In genomic region chr6:112252571-112253504, GRCh38 we compare ENCODE assay signal across 10 cellular contexts. TPM values are rescaled to one million over a fixed set of nuclear protein-coding genes. Genes with fewer than 3 reads are reported as not detected.
A peak's percentile ranks its signal among the peaks of the same experiment; 100 is the strongest.
DNase-seq lines count a peak whose midpoint lies in the region; ATAC-seq and TF ChIP-seq lines count a peak whose summit lies in the region.
"Had no signal": no experiment of that assay in that cellular context is flagged by ENCODE, and none has a peak within 500 bp of the region (broad histone marks: within the 10 kb centered on the region; RNA-seq: fewer than 3 reads in every experiment).

No MANE protein-coding gene starts in this region.

- H3K4me1 Mint-ChIP-seq in activated naive CD4-positive, alpha-beta T cell treated with anti-CD3 and anti-CD28 coated beads, Interleukin-2, amount 10 ng/mL, durations not matched to agents 7 days and 5 days = peaks cover 14% of the 10 kb centered on the region
- peaks cover 55% of the 10 kb centered on the region for H3K4me1 Mint-ChIP-seq in chondrocyte (ENCODE audit: low read depth)

- H3K4me3 Mint-ChIP-seq in activated naive CD4-positive, alpha-beta T cell treated with anti-CD3 and anti-CD28 coated beads, Interleukin-2, amount 10 ng/mL, durations not matched to agents 7 days and 5 days = peak overlapping the region; percentile 60
- H3K4me3 Mint-ChIP-seq in chondrocyte (ENCODE audit: unreplicated experiment) = peak overlapping the region; percentile 96

- H3K27ac ChIP-seq in lung (ENCODE audit: low read depth in 1 of 2, low read length in 1 of 2) = peak overlapping the region; percentile 79 to 90
- peak overlapping the region; percentile 90 to 98 (median 95) for H3K27ac ChIP-seq in tibial nerve
- H3K27ac ChIP-seq: epithelial cell of prostate had no signal

- ATAC-seq in lung (ENCODE audit: insufficient read depth, low FRiP score) (no peak), HG02981 (IDR thresholded peaks at IDR 0.05; ENCODE audit: unreplicated experiment) (no peak)

- no peak overlapping the region for H3K27ac Mint-ChIP-seq in activated naive CD4-positive, alpha-beta T cell treated with anti-CD3 and anti-CD28 coated beads, Interleukin-2, amount 10 ng/mL, durations not matched to agents 7 days and 5 days
- peak overlapping the region; percentile 94 for H3K27ac Mint-ChIP-seq in chondrocyte (ENCODE audit: unreplicated experiment)

- no peaks in the 10 kb centered on the region for H3K36me3 Mint-ChIP-seq in activated naive CD4-positive, alpha-beta T cell treated with anti-CD3 and anti-CD28 coated beads, Interleukin-2, amount 10 ng/mL, durations not matched to agents 7 days and 5 days
- peaks cover 5% of the 10 kb centered on the region for H3K36me3 Mint-ChIP-seq in chondrocyte (ENCODE audit: low read depth)

- CTCF ChIA-PET in activated naive CD4-positive, alpha-beta T cell treated with anti-CD3 and anti-CD28 coated beads, Interleukin-2, amount 10 ng/mL, durations not matched to agents 7 days and 5 days (lab: Charles Lee) = no interaction called here

- H3K36me3 ChIP-seq in lung (ENCODE audit: control insufficient read depth in 2 of 2, insufficient read depth in 2 of 2, low read length in 2 of 2) (no peaks in the 10 kb centered on the region), tibial nerve (peaks cover 0 to 4% (median 0%) of the 10 kb centered on the region in 3 donors)

- no peak for TF ChIP-seq EP300 in tibial nerve (IDR thresholded peaks at IDR 0.05)

- peak overlapping the region; percentile 63 for H3K4me3 ChIP-seq in lung
- H3K4me3 ChIP-seq in tibial nerve = peak overlapping the region; percentile 62 to 82 (median 74)

- H3K27me3 ChIP-seq in lung (ENCODE audit: control insufficient read depth, insufficient read depth) (no peaks in the 10 kb centered on the region), tibial nerve (no peaks in the 10 kb centered on the region)

- DNase-seq in activated naive CD4-positive, alpha-beta T cell treated with anti-CD3 and anti-CD28 coated beads, Interleukin-2, amount 10 ng/mL, durations not matched to agents 7 days and 5 days = no peak
- no peak for DNase-seq in activated naive CD4-positive, alpha-beta T cell (lab: John Stamatoyannopoulos, UW)
- DNase-seq in chondrocyte (ENCODE audit: low spot score) (no peak), lung (ENCODE audit: low spot score) (no peak), tibial nerve (ENCODE audit: low spot score in 2 of 2) (no peak), NCI-H2227 (lab: John Stamatoyannopoulos, UW; ENCODE audit: unreplicated experiment) (no peak), dedifferentiated amniotic fluid mesenchymal stem cell (ENCODE audit: extremely low spot score) (no peak)
- DNase-seq: DND-41 had no signal

- no peak for TF ChIP-seq POLR2A in tibial nerve (IDR thresholded peaks at IDR 0.05)

- H3K4me1 ChIP-seq in lung (ENCODE audit: control insufficient read depth in 2 of 2, insufficient read depth in 2 of 2, low read length in 2 of 2) = peaks cover 4 to 21% of the 10 kb centered on the region in 2 donors
- H3K4me1 ChIP-seq in tibial nerve = peaks cover 0 to 49% (median 14%) of the 10 kb centered on the region in 4 donors

- H3K9me3 Mint-ChIP-seq in activated naive CD4-positive, alpha-beta T cell treated with anti-CD3 and anti-CD28 coated beads, Interleukin-2, amount 10 ng/mL, durations not matched to agents 7 days and 5 days = no peaks in the 10 kb centered on the region
- no peaks in the 10 kb centered on the region for H3K9me3 Mint-ChIP-seq in chondrocyte (ENCODE audit: low read depth)

- TF ChIP-seq CTCF in chondrocyte (IDR thresholded peaks at IDR 0.05) (no peak), lung (IDR thresholded peaks at IDR 0.05; ENCODE audit: control extremely low read depth, extremely low read depth) (no peak), tibial nerve (IDR thresholded peaks at IDR 0.05) (no peak)

- H3K27me3 Mint-ChIP-seq in activated naive CD4-positive, alpha-beta T cell treated with anti-CD3 and anti-CD28 coated beads, Interleukin-2, amount 10 ng/mL, durations not matched to agents 7 days and 5 days = peaks cover 45% of the 10 kb centered on the region
- H3K27me3 Mint-ChIP-seq in chondrocyte (ENCODE audit: low read depth) = no peaks in the 10 kb centered on the region

- WGBS in lung, 2 donors = 45 to 59% methylated on average over 2 of the region's 2 CpGs
- 10 to 12% methylated on average over 2 of the region's 2 CpGs for WGBS in tibial nerve, 2 donors

- H3K9me3 ChIP-seq in lung (ENCODE audit: control insufficient read depth in 2 of 2, insufficient read depth in 1 of 2, low read length in 1 of 2) (no peaks in the 10 kb centered on the region), tibial nerve (no peaks in the 10 kb centered on the region)

RNA-seq across cellular contexts. Expression of gene LAMA4, which starts 1.5 kb away (rescaled TPM):
- total RNA-seq in chondrocyte (55.2 to 115 TPM (median 102 TPM) in 3 replicates), lung (100 to 1,000 TPM; 121 to 261 TPM), tibial nerve (100 to 1,000 TPM; 229 to 524 (median 468) TPM)
- 10 to 100 TPM; 28.4 to 38.6 TPM for polyA plus RNA-seq in lung
